8 cellular contexts compared by ENCODE assay signal in the genomic region with DNA sequence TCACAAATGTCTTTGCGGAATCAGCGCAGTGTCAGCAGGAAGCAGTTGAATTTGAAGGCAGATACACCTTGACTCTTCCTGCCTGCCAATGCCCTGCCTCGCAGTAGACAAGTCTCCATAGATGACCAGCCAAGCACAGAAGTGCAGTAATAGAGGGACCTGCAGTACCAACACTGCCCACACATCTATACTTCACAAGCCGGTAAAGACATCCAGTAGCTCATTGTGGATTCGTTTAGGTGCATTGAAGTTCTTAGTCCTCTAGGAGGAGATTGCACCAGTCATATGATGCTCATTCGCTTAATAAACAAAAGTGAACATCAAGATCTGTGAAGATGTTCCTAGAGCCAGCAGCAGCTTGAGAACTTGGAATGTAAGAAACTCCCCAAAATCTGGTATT. TPM values are rescaled to one million over a fixed set of nuclear protein-coding genes. Genes with fewer than 3 reads are reported as not detected.
A peak's percentile ranks its signal among the peaks of the same experiment; 100 is the strongest.
DNase-seq lines count a peak whose midpoint lies in the region; ATAC-seq and TF ChIP-seq lines count a peak whose summit lies in the region.

No MANE protein-coding gene starts in this region.

- H3K27me3 ChIP-seq in A673 (replicated peaks; ENCODE audit: insufficient read depth, low read depth, low read length, poor library complexity) (peaks cover 83% of the 10 kb centered on the region), Panc1 (ENCODE audit: control insufficient read depth, insufficient read depth, low read length) (no peaks in the 10 kb centered on the region)

- DNase-seq in A673 (ENCODE audit: low spot score), result peak; percentile 22
- DNase-seq in Panc1 (ENCODE audit: low read depth, low spot score), result no peak
- no peak for DNase-seq in left colon
- DNase-seq in 8988T, result no peak
- DNase-seq in stimulated activated CD8-positive, alpha-beta memory T cell treated with anti-CD3 and anti-CD28 coated beads, Interleukin-4, amount 100 ng/mL, for 48 hours, result no peak
- DNase-seq in activated CD8-positive, alpha-beta memory T cell treated with anti-CD3 and anti-CD28 coated beads, Interleukin-2, amount 50 U/mL, for 4 hours, result no peak

- no TSS peak for BruUV-seq in A673 (replicated peaks; lab: Mats Ljungman, UMichigan)
- BruUV-seq in Panc1 (replicated peaks; lab: Mats Ljungman, UMichigan), result no TSS peak

- H3K4me1 ChIP-seq in A673 (ENCODE audit: insufficient read depth, low read length, poor library complexity, severe bottlenecking) (no peaks in the 10 kb centered on the region), Panc1 (ENCODE audit: control insufficient read depth, insufficient read depth, low read length) (no peaks in the 10 kb centered on the region)

- CTCF ChIA-PET in A673 (lab: Charles Lee), result interaction anchor here (0.5 kb wide), 1 partner anchor 105 kb away, joined by 3 read pairs; no protein-coding TSS in a partner anchor
- CTCF ChIA-PET in Panc1 (lab: Charles Lee), result no interaction called here

- in situ Hi-C loops in Panc1 (cut with HindIII; ENCODE audit: low pct_unique_long_range_greater_than_20kb, low sequenced_read_pairs), result no loop called here

- no peaks in the 10 kb centered on the region for H3K9me3 ChIP-seq in A673 (ENCODE audit: low read depth, low read length, poor library complexity, severe bottlenecking)
- H3K9me3 ChIP-seq in Panc1 (ENCODE audit: control insufficient read depth, insufficient read depth, low read depth, low read length), result no peaks in the 10 kb centered on the region

- TF ChIP-seq POLR2A in GM18505 (IDR thresholded peaks at IDR 0.05; ENCODE audit: borderline replicate concordance, extremely low read depth, insufficient read depth, insufficient read length), result no peak

- POLR2A ChIA-PET in A673 (lab: Charles Lee; ENCODE audit: low non-redundant PET) (no interaction called here), Panc1 (lab: Charles Lee) (no interaction called here)

- H3K4me3 ChIP-seq in A673 (ENCODE audit: low read depth, low read length, poor library complexity, severe bottlenecking) (no peak overlapping the region), Panc1 (ENCODE audit: low read depth in 2 of 2, low read length in 2 of 2) (no peak overlapping the region)

- ATAC-seq in GM18505 (IDR thresholded peaks at IDR 0.05; ENCODE audit: unreplicated experiment), result peak; percentile 83
- ATAC-seq in HG02840 (IDR thresholded peaks at IDR 0.05; ENCODE audit: low FRiP score, unreplicated experiment), result peak; percentile 52
- peak; percentile 91 for ATAC-seq in Panc1
- ATAC-seq in left colon, result peak; percentile 74

- TF ChIP-seq CTCF in A673 (conservative IDR thresholded peaks at IDR 0.05; ENCODE audit: low read depth, low read length) (no peak; the same call in 1 of the 2 replicates), Panc1 (IDR thresholded peaks at IDR 0.05) (0 out of 2 replicates have a peak, but pooled peaks have one; percentile 21)

- H3K36me3 ChIP-seq in A673 (ENCODE audit: insufficient read depth, low read length, poor library complexity, severe bottlenecking), result no peaks in the 10 kb centered on the region
- no peaks in the 10 kb centered on the region for H3K36me3 ChIP-seq in Panc1 (ENCODE audit: control insufficient read depth, insufficient read depth, low read length)

- H3K27ac ChIP-seq in A673 (ENCODE audit: low read depth, low read length, poor library complexity, severe bottlenecking), result no peak overlapping the region
- no peak overlapping the region for H3K27ac ChIP-seq in Panc1 (ENCODE audit: low read length)

- intact Hi-C loops in A673 (cut with micrococcal nuclease; ENCODE audit: unreplicated experiment), result no loop called here
- intact Hi-C loops in Panc1 (cut with micrococcal nuclease; ENCODE audit: unreplicated experiment), result no loop called here
- intact Hi-C loops in left colon (cut with DNase I, micrococcal nuclease), result no loop called here

RNA-seq across cellular contexts. Expression of a gene that starts 7.1 kb away (rescaled TPM):
- total RNA-seq in A673 (2021), result not detected in 2 replicates
- not detected for total RNA-seq in Panc1 (2021; ENCODE audit: unreplicated experiment)
- not detected for polyA plus RNA-seq in Panc1 (2012; ENCODE audit: insufficient read length)
- total RNA-seq in left colon, result not detected

RNA-seq across cellular contexts. Expression of a gene that starts 16.6 kb away (rescaled TPM):
- total RNA-seq in A673 (2021) (not detected in 2 replicates), Panc1 (2021; ENCODE audit: unreplicated experiment) (not detected), left colon (not detected)
- polyA plus RNA-seq in Panc1 (2012; ENCODE audit: insufficient read length), result not detected

RNA-seq across cellular contexts. Expression of a gene that starts 24.4 kb away (rescaled TPM):
- total RNA-seq in A673 (2021) (not detected in 2 replicates), Panc1 (2021; ENCODE audit: unreplicated experiment) (not detected), left colon (not detected)
- polyA plus RNA-seq in Panc1 (2012; ENCODE audit: insufficient read length), result not detected

RNA-seq across cellular contexts. Expression of a gene that starts 41.6 kb away (rescaled TPM):
- total RNA-seq in A673 (2021) (not detected in 2 replicates), Panc1 (2021; ENCODE audit: unreplicated experiment) (not detected), left colon (not detected)
- polyA plus RNA-seq in Panc1 (2012; ENCODE audit: insufficient read length), result not detected

RNA-seq across cellular contexts. Expression of a gene that starts 48.0 kb away (rescaled TPM):
- total RNA-seq in A673 (2021), result not detected in 2 replicates
- total RNA-seq in Panc1 (2021; ENCODE audit: unreplicated experiment), result not detected
- not detected for polyA plus RNA-seq in Panc1 (2012; ENCODE audit: insufficient read length)
- not detected for total RNA-seq in left colon
